ENCODE assay signal across 11 cellular contexts in genomic region chr7:139936760-139937310, GRCh38.
A peak's percentile ranks its signal among the peaks of the same experiment; 100 is the strongest.
DNase-seq lines count a peak whose midpoint lies in the region; ATAC-seq, FAIRE-seq and TF ChIP-seq lines count a peak whose summit lies in the region.
"Had no signal": no experiment of that assay in that cellular context is flagged by ENCODE, and none has a peak within 500 bp of the region (broad histone marks: within the 10 kb centered on the region; RNA-seq: fewer than 3 reads in every experiment).

No MANE protein-coding gene starts in this region.

- H3K27me3 ChIP-seq in bronchial epithelial cell (ENCODE audit: control insufficient read depth, insufficient read depth, low read length): no peaks in the 10 kb centered on the region

- H3K4me1 Mint-ChIP-seq in natural killer cell treated with Interleukin-12 subunit alpha and Interleukin-12 subunit beta and Interleukin-15 and Interleukin-18, amount 100 ng/mL, for 72 hours (ENCODE audit: low read depth in 2 of 2): peaks cover 53 to 58% of the 10 kb centered on the region in 2 donors

- H3K36me3 ChIP-seq in bronchial epithelial cell (ENCODE audit: control insufficient read depth, insufficient read depth, low read length): no peaks in the 10 kb centered on the region

- peak; percentile 43 to 75 for ATAC-seq in natural killer cell treated with Interleukin-12 subunit alpha and Interleukin-12 subunit beta and Interleukin-15 and Interleukin-18, amount 100 ng/mL, for 72 hours
- ATAC-seq in GM18909 (IDR thresholded peaks at IDR 0.05; ENCODE audit: poor library complexity, unreplicated experiment): no peak
- no peak for ATAC-seq in HG03460 (IDR thresholded peaks at IDR 0.05; ENCODE audit: unreplicated experiment)

- peak; percentile 39 for DNase-seq in EL
- DNase-seq in MV-4-11 (lab: John Stamatoyannopoulos, UW): peak; percentile 71
- peak; percentile 50 for DNase-seq in bronchial epithelial cell (ENCODE audit: low read depth)
- DNase-seq in natural killer cell treated with Interleukin-12 subunit alpha and Interleukin-12 subunit beta and Interleukin-15 and Interleukin-18, amount 100 ng/mL, for 72 hours (ENCODE audit: low spot score): no peak
- DNase-seq in GOT3 (lab: John Stamatoyannopoulos, UW): no peak
- DNase-seq in NCI-H2227 treated with DMSO at 0.1 percent for 48 hours (lab: John Stamatoyannopoulos, UW): no peak
- DNase-seq: effector CD8-positive, alpha-beta T cell had no signal

- H3K9me3 Mint-ChIP-seq in natural killer cell treated with Interleukin-12 subunit alpha and Interleukin-12 subunit beta and Interleukin-15 and Interleukin-18, amount 100 ng/mL, for 72 hours: peaks cover 3% of the 10 kb centered on the region
- H3K9me3 Mint-ChIP-seq: memory B cell had no signal

- H3K36me3 Mint-ChIP-seq in natural killer cell treated with Interleukin-12 subunit alpha and Interleukin-12 subunit beta and Interleukin-15 and Interleukin-18, amount 100 ng/mL, for 72 hours: peaks cover 21% of the 10 kb centered on the region

- H3K27me3 Mint-ChIP-seq in natural killer cell treated with Interleukin-12 subunit alpha and Interleukin-12 subunit beta and Interleukin-15 and Interleukin-18, amount 100 ng/mL, for 72 hours: no peaks in the 10 kb centered on the region
- H3K27me3 Mint-ChIP-seq: memory B cell had no signal

- peak overlapping the region; percentile 27 for H3K4me3 Mint-ChIP-seq in natural killer cell treated with Interleukin-12 subunit alpha and Interleukin-12 subunit beta and Interleukin-15 and Interleukin-18, amount 100 ng/mL, for 72 hours

- peak; percentile 73 for FAIRE-seq in bronchial epithelial cell (lab: Jason Lieb, UNC)
- FAIRE-seq: H1 had no signal

- H3K27ac Mint-ChIP-seq in natural killer cell treated with Interleukin-12 subunit alpha and Interleukin-12 subunit beta and Interleukin-15 and Interleukin-18, amount 100 ng/mL, for 72 hours: peak overlapping the region; percentile 57 to 97

- TF ChIP-seq CTCF in bronchial epithelial cell (IDR thresholded peaks at IDR 0.05; ENCODE audit: insufficient read depth, low read length, severe bottlenecking): no peak

- no peak overlapping the region for H3K4me3 ChIP-seq in bronchial epithelial cell (ENCODE audit: low read depth, low read length)

Comparison
In these comparisons a context has a peak if more than half of its experiments do, and no peak if none do; other contexts are left out.
1. DNase-seq: peak in EL (single experiment), MV-4-11 (single experiment) and bronchial epithelial cell (single experiment); none in natural killer cell treated with Interleukin-12 subunit alpha and Interleukin-12 subunit beta and Interleukin-15 and Interleukin-18, amount 100 ng/mL, for 72 hours (single experiment), GOT3 (single experiment) and NCI-H2227 treated with DMSO at 0.1 percent for 48 hours (single experiment).
2. ATAC-seq: peak in natural killer cell treated with Interleukin-12 subunit alpha and Interleukin-12 subunit beta and Interleukin-15 and Interleukin-18, amount 100 ng/mL, for 72 hours (2 of 2); none in GM18909 (single experiment) and HG03460 (single experiment).